ENCODE assay signal across 8 cellular contexts in genomic region chr10:100327007-100327700, GRCh38. TPM values are rescaled to one million over a fixed set of nuclear protein-coding genes. Genes with fewer than 3 reads are reported as not detected.
DNase-seq lines count a peak whose midpoint lies in the region; ATAC-seq and TF ChIP-seq lines count a peak whose summit lies in the region.

No MANE protein-coding gene starts in this region.

- no peaks in the 10 kb centered on the region for H4K20me1 ChIP-seq in IMR-90 (ENCODE audit: insufficient read depth, low read length)

- no peak overlapping the region for H4K5ac ChIP-seq in IMR-90 (ENCODE audit: low read depth, low read length)

- H3K9ac ChIP-seq in IMR-90 (ENCODE audit: low read depth, low read length) = no peak overlapping the region

- no peak overlapping the region for H2BK120ac ChIP-seq in IMR-90 (ENCODE audit: low read depth, low read length)

- no peaks in the 10 kb centered on the region for H3K36me3 ChIP-seq in IMR-90 (ENCODE audit: control insufficient read depth, insufficient read depth, low read length)

- intact Hi-C loops in IMR-90 (cut with micrococcal nuclease) = no loop called here

- no peak overlapping the region for H3K23ac ChIP-seq in IMR-90 (ENCODE audit: low read depth, low read length)

- H3K9me1 ChIP-seq in IMR-90 (ENCODE audit: insufficient read depth, low read length) = no peaks in the 10 kb centered on the region

- no peak overlapping the region for H2AK9ac ChIP-seq in IMR-90 (replicated peaks; ENCODE audit: low read depth, low read length, poor library complexity)

- peaks cover 7% of the 10 kb centered on the region for H3K4me1 Mint-ChIP-seq in stimulated activated effector memory CD8-positive, alpha-beta T cell treated with anti-CD3 and anti-CD28 coated beads, Interleukin-12 subunit alpha, Interleukin-12 subunit beta, amount 100 ng/mL, for 72 hours

- peak; percentile 92 to 93 for ATAC-seq in activated CD4-positive, CD25-positive, alpha-beta regulatory T cell treated with anti-CD3 and anti-CD28 coated beads, Interleukin-2, amount 50 U/mL, for 24 hours
- peak; percentile 99 for ATAC-seq in GM21529 (IDR thresholded peaks at IDR 0.05; ENCODE audit: unreplicated experiment)
- no peak for ATAC-seq in IMR-90 (ENCODE audit: low read depth)
- ATAC-seq in stimulated activated effector memory CD8-positive, alpha-beta T cell treated with anti-CD3 and anti-CD28 coated beads, Interleukin-12 subunit alpha, Interleukin-12 subunit beta, amount 100 ng/mL, for 72 hours = peak; percentile 90

- H2AK5ac ChIP-seq in IMR-90 (ENCODE audit: low read depth, low read length) = no peak overlapping the region

- CTCF ChIA-PET in IMR-90 (lab: Yijun Ruan, JAX) = interaction anchor here (1.0 kb wide), 1 partner anchor 24 kb away, joined by 3 read pairs; no protein-coding TSS in a partner anchor

- in situ Hi-C loops in IMR-90 (cut with MboI; ENCODE audit: low sequenced_read_pairs) = loop anchor here (25.0 kb wide), 1 partner anchor 560 kb away; no protein-coding TSS in a partner anchor

- H2BK5ac ChIP-seq in IMR-90 (ENCODE audit: low read depth, low read length, poor library complexity, severe bottlenecking) = no peak overlapping the region

- no peak overlapping the region for H3K4me2 ChIP-seq in IMR-90 (ENCODE audit: low read depth, low read length)

- H3K4me3 ChIP-seq in IMR-90 (ENCODE audit: insufficient read depth, low read depth, low read length) = no peak overlapping the region

- H3K27ac ChIP-seq in IMR-90 (ENCODE audit: insufficient read depth, low read length) = no peak overlapping the region

- POLR2A ChIA-PET in IMR-90 (lab: Charles Lee; ENCODE audit: unreplicated experiment) = no interaction called here

- H4K8ac ChIP-seq in IMR-90 (ENCODE audit: low read depth in 2 of 2, low read length in 2 of 2) = no peak overlapping the region

- no peak overlapping the region for H3K18ac ChIP-seq in IMR-90 (ENCODE audit: low read depth, low read length)

- no peak for TF ChIP-seq RAD21 in IMR-90 (IDR thresholded peaks at IDR 0.05; ENCODE audit: low read length)

- DNase-seq in activated CD4-positive, CD25-positive, alpha-beta regulatory T cell treated with anti-CD3 and anti-CD28 coated beads, Interleukin-2, amount 50 U/mL, for 72 hours = no peak
- DNase-seq in IMR-90 = peak; percentile 10
- DNase-seq in activated T-cell treated with anti-CD3 and anti-CD28 coated beads, Interleukin-2, amount 50 U/mL, for 48 hours = peak; percentile 28 to 45
- no peak for DNase-seq in stimulated activated effector memory CD8-positive, alpha-beta T cell treated with anti-CD3 and anti-CD28 coated beads, Interleukin-12 subunit alpha, Interleukin-12 subunit beta, amount 100 ng/mL, for 72 hours (ENCODE audit: low spot score in 2 of 2)
- no peak for DNase-seq in foreskin melanocyte
- no peak for DNase-seq in SW 1271 (lab: John Stamatoyannopoulos, UW)

- TF ChIP-seq CTCF in IMR-90 (conservative IDR thresholded peaks at IDR 0.05; ENCODE audit: low read depth, low read length) = no peak

- H3K4ac ChIP-seq in IMR-90 (ENCODE audit: low read depth, low read length) = no peak overlapping the region

- H3K56ac ChIP-seq in IMR-90 (ENCODE audit: extremely low read depth, insufficient read depth, low read length) = no peak overlapping the region

- H3K9me3 ChIP-seq in IMR-90 (ENCODE audit: control insufficient read depth, insufficient read depth, low read length) = no peaks in the 10 kb centered on the region

- H3K4me1 ChIP-seq in IMR-90 (ENCODE audit: control insufficient read depth, insufficient read depth, low read length) = no peaks in the 10 kb centered on the region

- H3K14ac ChIP-seq in IMR-90 (replicated peaks; ENCODE audit: low read depth, low read length) = no peak overlapping the region

- dilution Hi-C loops in IMR-90 (cut with HindIII; ENCODE audit: low sequenced_read_pairs, unreplicated experiment) = no loop called here

- no peaks in the 10 kb centered on the region for H3K9me3 Mint-ChIP-seq in stimulated activated effector memory CD8-positive, alpha-beta T cell treated with anti-CD3 and anti-CD28 coated beads, Interleukin-12 subunit alpha, Interleukin-12 subunit beta, amount 100 ng/mL, for 72 hours

- no peak overlapping the region for H2AFZ ChIP-seq in IMR-90 (replicated peaks; ENCODE audit: low read length, poor library complexity)

- H2BK15ac ChIP-seq in IMR-90 (ENCODE audit: low read depth, low read length) = no peak overlapping the region

- no peak for TF ChIP-seq POLR2A in IMR-90 (IDR thresholded peaks at IDR 0.05; ENCODE audit: low read depth, low read length)

- no peaks in the 10 kb centered on the region for H3K79me1 ChIP-seq in IMR-90 (ENCODE audit: low read depth in 1 of 2, low read length in 2 of 2)

- H3K27me3 ChIP-seq in IMR-90 (ENCODE audit: control insufficient read depth, insufficient read depth, low read length) = peaks cover 45% of the 10 kb centered on the region

- WGBS in IMR-90 (ENCODE audit: extremely low coverage in 2 of 2, insufficient read length in 1 of 2), 2 experiments = 100% methylated on average over 2 of the region's 8 CpGs; no CpG with 5 or more reads in 1 of the 2 experiments

- no peak overlapping the region for H2BK20ac ChIP-seq in IMR-90 (ENCODE audit: low read depth, low read length)

- BruUV-seq in IMR-90 (replicated peaks; lab: Mats Ljungman, UMichigan) = no TSS peak

- no peak overlapping the region for H3K4me3 Mint-ChIP-seq in stimulated activated effector memory CD8-positive, alpha-beta T cell treated with anti-CD3 and anti-CD28 coated beads, Interleukin-12 subunit alpha, Interleukin-12 subunit beta, amount 100 ng/mL, for 72 hours

- H3K27ac Mint-ChIP-seq in stimulated activated effector memory CD8-positive, alpha-beta T cell treated with anti-CD3 and anti-CD28 coated beads, Interleukin-12 subunit alpha, Interleukin-12 subunit beta, amount 100 ng/mL, for 72 hours = no peak overlapping the region

- H4K91ac ChIP-seq in IMR-90 (ENCODE audit: insufficient read depth, low read depth, low read length) = no peak overlapping the region

- no peaks in the 10 kb centered on the region for H3K36me3 Mint-ChIP-seq in stimulated activated effector memory CD8-positive, alpha-beta T cell treated with anti-CD3 and anti-CD28 coated beads, Interleukin-12 subunit alpha, Interleukin-12 subunit beta, amount 100 ng/mL, for 72 hours

TF ChIP-seq in IMR-90, 13 proteins besides CTCF, POLR2A, EP300 and RAD21:
- TF ChIP-seq FOS (IDR thresholded peaks at IDR 0.05; ENCODE audit: low read depth, low read length) (no peak), NFE2L2 (IDR thresholded peaks at IDR 0.05; ENCODE audit: low read depth, low read length) (no peak), CHD1 (IDR thresholded peaks at IDR 0.05; ENCODE audit: low read depth, low read length) (no peak), RCOR1 (IDR thresholded peaks at IDR 0.05; ENCODE audit: insufficient replicate concordance, low read length) (no peak), MXI1 (IDR thresholded peaks at IDR 0.05; ENCODE audit: borderline replicate concordance, low read depth, low read length) (no peak), CEBPB (IDR thresholded peaks at IDR 0.05; ENCODE audit: low read depth, low read length) (no peak), MAZ (IDR thresholded peaks at IDR 0.05; ENCODE audit: borderline replicate concordance, low read depth, low read length) (no peak)
- TF ChIP-seq, protein P1, sequence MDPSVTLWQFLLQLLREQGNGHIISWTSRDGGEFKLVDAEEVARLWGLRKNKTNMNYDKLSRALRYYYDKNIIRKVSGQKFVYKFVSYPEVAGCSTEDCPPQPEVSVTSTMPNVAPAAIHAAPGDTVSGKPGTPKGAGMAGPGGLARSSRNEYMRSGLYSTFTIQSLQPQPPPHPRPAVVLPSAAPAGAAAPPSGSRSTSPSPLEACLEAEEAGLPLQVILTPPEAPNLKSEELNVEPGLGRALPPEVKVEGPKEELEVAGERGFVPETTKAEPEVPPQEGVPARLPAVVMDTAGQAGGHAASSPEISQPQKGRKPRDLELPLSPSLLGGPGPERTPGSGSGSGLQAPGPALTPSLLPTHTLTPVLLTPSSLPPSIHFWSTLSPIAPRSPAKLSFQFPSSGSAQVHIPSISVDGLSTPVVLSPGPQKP (IDR thresholded peaks at IDR 0.05; ENCODE audit: borderline replicate concordance, low read depth, low read length) = no peak
- TF ChIP-seq, protein P2, sequence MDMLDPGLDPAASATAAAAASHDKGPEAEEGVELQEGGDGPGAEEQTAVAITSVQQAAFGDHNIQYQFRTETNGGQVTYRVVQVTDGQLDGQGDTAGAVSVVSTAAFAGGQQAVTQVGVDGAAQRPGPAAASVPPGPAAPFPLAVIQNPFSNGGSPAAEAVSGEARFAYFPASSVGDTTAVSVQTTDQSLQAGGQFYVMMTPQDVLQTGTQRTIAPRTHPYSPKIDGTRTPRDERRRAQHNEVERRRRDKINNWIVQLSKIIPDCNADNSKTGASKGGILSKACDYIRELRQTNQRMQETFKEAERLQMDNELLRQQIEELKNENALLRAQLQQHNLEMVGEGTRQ (IDR thresholded peaks at IDR 0.05; ENCODE audit: low read depth, low read length) = no peak

RNA-seq across cellular contexts. Expression of gene PKD2L1, which starts 2.9 kb away (rescaled TPM):
- not detected in 2 replicates for total RNA-seq in IMR-90 (2012; rRNA removed)
- not detected in 2 replicates for polyA plus RNA-seq in IMR-90 (2012; rRNA removed)
- not detected in 2 replicates for polyA plus RNA-seq in IMR-90 (2012; cell fraction: cytosol; rRNA removed)
- polyA plus RNA-seq in IMR-90 (2012; cell fraction: nucleus; rRNA removed; ENCODE audit: low replicate concordance) = not detected in 2 replicates

RNA-seq across cellular contexts. Expression of gene SCD, which starts 19.9 kb away (rescaled TPM):
- total RNA-seq in IMR-90 (2012; rRNA removed) = 49.2 and 50.7 TPM in 2 replicates
- polyA plus RNA-seq in IMR-90 (2012; rRNA removed) = 56.6 and 65.1 TPM in 2 replicates
- 31.2 and 34.4 TPM in 2 replicates for polyA plus RNA-seq in IMR-90 (2012; cell fraction: cytosol; rRNA removed)
- polyA plus RNA-seq in IMR-90 (2012; cell fraction: nucleus; rRNA removed; ENCODE audit: low replicate concordance) = 9.7 and 25.2 TPM in 2 replicates

RNA-seq across cellular contexts. Expression of gene BLOC1S2, which starts 40.7 kb away (rescaled TPM):
- total RNA-seq in IMR-90 (2012; rRNA removed) = 26.0 and 49.4 TPM in 2 replicates
- polyA plus RNA-seq in IMR-90 (2012; rRNA removed) = 24.3 and 28.9 TPM in 2 replicates
- polyA plus RNA-seq in IMR-90 (2012; cell fraction: cytosol; rRNA removed) = 14.4 and 15.8 TPM in 2 replicates
- 3.7 and 14.4 TPM in 2 replicates for polyA plus RNA-seq in IMR-90 (2012; cell fraction: nucleus; rRNA removed; ENCODE audit: low replicate concordance)

RNA-seq across cellular contexts. Expression of gene CWF19L1, which starts 59.7 kb away (rescaled TPM):
- 26.7 and 30.8 TPM in 2 replicates for total RNA-seq in IMR-90 (2012; rRNA removed)
- polyA plus RNA-seq in IMR-90 (2012; rRNA removed) = 8.8 and 10.2 TPM in 2 replicates
- 2.0 and 4.1 TPM in 2 replicates for polyA plus RNA-seq in IMR-90 (2012; cell fraction: cytosol; rRNA removed)
- polyA plus RNA-seq in IMR-90 (2012; cell fraction: nucleus; rRNA removed; ENCODE audit: low replicate concordance) = 5.1 and 17.4 TPM in 2 replicates

Comparison
In these comparisons a context has a peak if more than half of its experiments do, and no peak if none do; other contexts are left out.
1. DNase-seq: peak in IMR-90 (single experiment) and activated T-cell treated with anti-CD3 and anti-CD28 coated beads, Interleukin-2, amount 50 U/mL, for 48 hours (2 of 2); none in activated CD4-positive, CD25-positive, alpha-beta regulatory T cell treated with anti-CD3 and anti-CD28 coated beads, Interleukin-2, amount 50 U/mL, for 72 hours (single experiment), stimulated activated effector memory CD8-positive, alpha-beta T cell treated with anti-CD3 and anti-CD28 coated beads, Interleukin-12 subunit alpha, Interleukin-12 subunit beta, amount 100 ng/mL, for 72 hours (0 of 2), foreskin melanocyte (single experiment) and SW 1271 (0 of 2).